In genomic region chr6:40587240-40588069, GRCh38 we compare ENCODE assay signal across 1 cellular context.
A peak's percentile ranks its signal among the peaks of the same experiment; 100 is the strongest.
TF ChIP-seq lines count a peak whose summit lies in the region.

LRFN2 (minus strand) TSS chr6:40587364.

TF ChIP-seq in HepG2, 621 proteins besides CTCF, POLR2A, EP300 and RAD21 (continued from another document and continues in another):
- no peak for TF ChIP-seq ZGPAT (CRISPR knock-in tag; IDR thresholded peaks at IDR 0.05)
- TF ChIP-seq ZSCAN31 (CRISPR knock-in tag; IDR thresholded peaks at IDR 0.05; ENCODE audit: low read depth) = peak; percentile 44; the same call in 1 of the 2 replicates
- TF ChIP-seq ZNF292 (CRISPR knock-in tag; IDR thresholded peaks at IDR 0.05; ENCODE audit: borderline replicate concordance, low read depth) = no peak
- no peak for TF ChIP-seq ATF4 (CRISPR knock-in tag; IDR thresholded peaks at IDR 0.05)
- no peak for TF ChIP-seq MAFF (IDR thresholded peaks at IDR 0.05; ENCODE audit: low read depth, low read length)
- 0 out of 2 replicates have a peak, but pooled peaks have one; percentile 28 for TF ChIP-seq ZNF704 (CRISPR knock-in tag; IDR thresholded peaks at IDR 0.05; ENCODE audit: borderline replicate concordance)
- no peak for TF ChIP-seq FOXP1 (IDR thresholded peaks at IDR 0.05)
- no peak for TF ChIP-seq FOXP1 (CRISPR knock-in tag; IDR thresholded peaks at IDR 0.05)
- TF ChIP-seq ZFP36L2 (CRISPR knock-in tag; IDR thresholded peaks at IDR 0.05) = no peak
- TF ChIP-seq NR0B2 (CRISPR knock-in tag; IDR thresholded peaks at IDR 0.05) = 0 out of 2 replicates have a peak, but pooled peaks have one; percentile 7
- TF ChIP-seq HNF1A (IDR thresholded peaks at IDR 0.05; ENCODE audit: low read depth) = no peak
- 0 out of 2 replicates have a peak, but pooled peaks have one; percentile 37 for TF ChIP-seq HNF1A (CRISPR knock-in tag; IDR thresholded peaks at IDR 0.05; ENCODE audit: borderline replicate concordance)
- TF ChIP-seq TARDBP (CRISPR knock-in tag; IDR thresholded peaks at IDR 0.05) = 0 out of 2 replicates have a peak, but pooled peaks have one; percentile 23
- no peak for TF ChIP-seq SIN3B (IDR thresholded peaks at IDR 0.05; ENCODE audit: low read length)
- no peak for TF ChIP-seq KMT2A (CRISPR knock-in tag; IDR thresholded peaks at IDR 0.05)
- TF ChIP-seq RBAK (CRISPR knock-in tag; IDR thresholded peaks at IDR 0.05) = no peak
- no peak for TF ChIP-seq FOXK1 (CRISPR knock-in tag; IDR thresholded peaks at IDR 0.05; ENCODE audit: borderline replicate concordance, low read depth)
- no peak for TF ChIP-seq ZMAT5 (CRISPR knock-in tag; IDR thresholded peaks at IDR 0.05; ENCODE audit: borderline replicate concordance, low read depth)
- TF ChIP-seq PCBP2 (optimal IDR thresholded peaks at IDR 0.05; ENCODE audit: low read depth, low read length, poor library complexity, severe bottlenecking) = no peak
- TF ChIP-seq SALL1 (CRISPR knock-in tag; IDR thresholded peaks at IDR 0.05) = peak; percentile 49
- TF ChIP-seq ZC3H4 (CRISPR knock-in tag; IDR thresholded peaks at IDR 0.05; ENCODE audit: borderline replicate concordance) = no peak
- TF ChIP-seq GATA4 (IDR thresholded peaks at IDR 0.05; ENCODE audit: borderline replicate concordance, low read depth) = no peak
- no peak for TF ChIP-seq ZBTB34 (CRISPR knock-in tag; IDR thresholded peaks at IDR 0.05)
- 0 out of 2 replicates have a peak, but pooled peaks have one; percentile 31 for TF ChIP-seq GMEB1 (CRISPR knock-in tag; IDR thresholded peaks at IDR 0.05; ENCODE audit: borderline replicate concordance)
- TF ChIP-seq ZNF335 (CRISPR knock-in tag; IDR thresholded peaks at IDR 0.05) = no peak
- TF ChIP-seq ZNF281 (CRISPR knock-in tag; IDR thresholded peaks at IDR 0.05; ENCODE audit: borderline replicate concordance) = peak; percentile 9; the same call in 1 of the 2 replicates
- no peak for TF ChIP-seq ZNF44 (CRISPR knock-in tag; IDR thresholded peaks at IDR 0.05)
- TF ChIP-seq ATAD3A (CRISPR knock-in tag; IDR thresholded peaks at IDR 0.05) = no peak
- TF ChIP-seq GABPB1 (CRISPR knock-in tag; IDR thresholded peaks at IDR 0.05) = peak; percentile 73
- no peak for TF ChIP-seq TCF7 (IDR thresholded peaks at IDR 0.05; ENCODE audit: low read depth)
- no peak for TF ChIP-seq HHEX (CRISPR knock-in tag; IDR thresholded peaks at IDR 0.05)
- TF ChIP-seq ZNF430 (CRISPR knock-in tag; IDR thresholded peaks at IDR 0.05) = no peak
- no peak for TF ChIP-seq ZNF850 (CRISPR knock-in tag; conservative IDR thresholded peaks at IDR 0.05)
- no peak for TF ChIP-seq ZNF639 (CRISPR knock-in tag; conservative IDR thresholded peaks at IDR 0.05)
- no peak for TF ChIP-seq ZNF431 (CRISPR knock-in tag; IDR thresholded peaks at IDR 0.05; ENCODE audit: borderline replicate concordance, low read depth)
- no peak for TF ChIP-seq KDM5A (IDR thresholded peaks at IDR 0.05; ENCODE audit: borderline replicate concordance, low read length)
- peak; percentile 40; the same call in 1 of the 2 replicates for TF ChIP-seq ZNF784 (CRISPR knock-in tag; IDR thresholded peaks at IDR 0.05; ENCODE audit: borderline replicate concordance)
- TF ChIP-seq JUND (CRISPR knock-in tag; IDR thresholded peaks at IDR 0.05) = no peak
- no peak for TF ChIP-seq SNAPC5 (CRISPR knock-in tag; IDR thresholded peaks at IDR 0.05; ENCODE audit: borderline replicate concordance)
- TF ChIP-seq AGO1 (IDR thresholded peaks at IDR 0.05; ENCODE audit: low read depth, low read length, poor library complexity, severe bottlenecking) = peak; percentile 77
- TF ChIP-seq ATM (IDR thresholded peaks at IDR 0.05; ENCODE audit: borderline replicate concordance) = no peak
- TF ChIP-seq ZFP62 (CRISPR knock-in tag; IDR thresholded peaks at IDR 0.05) = no peak
- no peak for TF ChIP-seq ZNF275 (CRISPR knock-in tag; IDR thresholded peaks at IDR 0.05; ENCODE audit: borderline replicate concordance)
- no peak for TF ChIP-seq RFXANK (CRISPR knock-in tag; IDR thresholded peaks at IDR 0.05)
- no peak for TF ChIP-seq TCF7L2 (IDR thresholded peaks at IDR 0.05; ENCODE audit: low read depth, low read length)
- peak; percentile 44; the same call in 1 of the 2 replicates for TF ChIP-seq ZNF501 (CRISPR knock-in tag; IDR thresholded peaks at IDR 0.05)
